21 cellular contexts compared by ENCODE assay signal in genomic region chr11:101617735-101618332, GRCh38. TPM values are rescaled to one million over a fixed set of nuclear protein-coding genes. Genes with fewer than 3 reads are reported as not detected.
A peak's percentile ranks its signal among the peaks of the same experiment; 100 is the strongest.
DNase-seq lines count a peak whose midpoint lies in the region; ATAC-seq and TF ChIP-seq lines count a peak whose summit lies in the region.
"Had no signal": no experiment of that assay in that cellular context is flagged by ENCODE, and none has a peak within 500 bp of the region (broad histone marks: within the 10 kb centered on the region; RNA-seq: fewer than 3 reads in every experiment).

No MANE protein-coding gene starts in this region.

- peak overlapping the region; percentile 37 for H3K4me2 ChIP-seq in mammary epithelial cell (ENCODE audit: insufficient read depth, low read depth, low read length)

- CTCF ChIA-PET in MCF 10A (lab: Yijun Ruan, JAX) (no interaction called here), mammary epithelial cell (lab: Charles Lee; ENCODE audit: low non-redundant PET) (interaction anchor here (0.5 to 0.6 kb wide), 2 partner anchors 143 to 243 kb away, joined by 3 to 27 read pairs; no protein-coding TSS in a partner anchor)

- no peaks in the 10 kb centered on the region for H3K36me3 ChIP-seq in breast epithelium
- no peaks in the 10 kb centered on the region for H3K36me3 ChIP-seq in mammary epithelial cell (ENCODE audit: insufficient read depth, low read length)
- H3K36me3 ChIP-seq in kidney epithelial cell (ENCODE audit: control insufficient read depth, insufficient read depth, low read length), result no peaks in the 10 kb centered on the region
- H3K36me3 ChIP-seq: MG63, transverse colon had no signal

- no peaks in the 10 kb centered on the region for H3K79me2 ChIP-seq in mammary epithelial cell (ENCODE audit: insufficient read depth, low read length)

- H3K27ac ChIP-seq in breast epithelium, result no peak overlapping the region
- peak overlapping the region; percentile 92 for H3K27ac ChIP-seq in mammary epithelial cell (ENCODE audit: insufficient read depth, low read depth, low read length)
- H3K27ac ChIP-seq: psoas muscle, transverse colon had no signal

- no peaks in the 10 kb centered on the region for H4K20me1 ChIP-seq in mammary epithelial cell (ENCODE audit: insufficient read depth, low read length)

- DNase-seq in MCF 10A (ENCODE audit: unreplicated experiment) (peak; percentile 43), breast epithelium (ENCODE audit: low spot score in 2 of 2) (no peak), mammary epithelial cell (peak; percentile 85), kidney epithelial cell (ENCODE audit: low read depth) (peak; percentile 18), NCI-H526 treated with DMSO at 0.1 percent for 48 hours (lab: John Stamatoyannopoulos, UW) (no peak), NCI-H1417 treated with DMSO at 0.1 percent for 48 hours (lab: John Stamatoyannopoulos, UW) (no peak)
- DNase-seq in stimulated activated naive CD8-positive, alpha-beta T cell treated with anti-CD3 and anti-CD28 coated beads, Interleukin-15, amount 100 ng/mL, for 72 hours, result no peak
- DNase-seq: activated naive CD4-positive, alpha-beta T cell treated with anti-CD3 and anti-CD28 coated beads for 36 hours; CD4-positive, alpha-beta T cell; DMS79 treated with DMSO at 0.1 percent for 48 hours; erythroblast; kidney; MG63; NCI-H187 treated with DMSO at 0.1 percent for 48 hours; NCI-H524; psoas muscle; stimulated activated naive CD4-positive, alpha-beta T cell treated with Interleukin-2 at 50 U/mL for 16 hours; transverse colon had no signal

- no peaks in the 10 kb centered on the region for H3K9me3 Mint-ChIP-seq in MCF 10A (ENCODE audit: unreplicated experiment)
- H3K9me3 Mint-ChIP-seq in stimulated activated naive CD8-positive, alpha-beta T cell treated with anti-CD3 and anti-CD28 coated beads, Interleukin-15, amount 100 ng/mL, for 72 hours, result no peaks in the 10 kb centered on the region
- H3K9me3 Mint-ChIP-seq: activated naive CD4-positive, alpha-beta T cell treated with anti-CD3 and anti-CD28 coated beads for 36 hours; CD4-positive, alpha-beta T cell; T-helper 2 cell treated with Interferon-gamma antibody and Interleukin-4, amounts not matched to agents 5 μg/mL and 100 μg/mL, for 36 hours had no signal

- H3K4me3 Mint-ChIP-seq in MCF 10A (ENCODE audit: unreplicated experiment), result no peak overlapping the region
- H3K4me3 Mint-ChIP-seq in stimulated activated naive CD8-positive, alpha-beta T cell treated with anti-CD3 and anti-CD28 coated beads, Interleukin-15, amount 100 ng/mL, for 72 hours, result no peak overlapping the region
- H3K4me3 Mint-ChIP-seq: activated naive CD4-positive, alpha-beta T cell treated with anti-CD3 and anti-CD28 coated beads for 36 hours; CD4-positive, alpha-beta T cell; dendritic cell treated with granulocyte-macrophage colony-stimulating factor and Interleukin-4, amounts not matched to agents 40 ng/mL and 50 ng/mL, for 4 days; T-helper 2 cell treated with Interferon-gamma antibody and Interleukin-4, amounts not matched to agents 5 μg/mL and 100 μg/mL, for 36 hours had no signal

- H3K27me3 Mint-ChIP-seq in MCF 10A (ENCODE audit: insufficient read depth, unreplicated experiment), result no peaks in the 10 kb centered on the region
- no peaks in the 10 kb centered on the region for H3K27me3 Mint-ChIP-seq in stimulated activated naive CD8-positive, alpha-beta T cell treated with anti-CD3 and anti-CD28 coated beads, Interleukin-15, amount 100 ng/mL, for 72 hours
- H3K27me3 Mint-ChIP-seq: CD4-positive, alpha-beta T cell; dendritic cell treated with granulocyte-macrophage colony-stimulating factor and Interleukin-4, amounts not matched to agents 40 ng/mL and 50 ng/mL, for 4 days had no signal

- TF ChIP-seq POLR2A in breast epithelium (IDR thresholded peaks at IDR 0.05), result no peak

- dilution Hi-C loops in mammary epithelial cell (cut with HindIII; ENCODE audit: low sequenced_read_pairs), result no loop called here

- peak overlapping the region; percentile 60 for H3K9ac ChIP-seq in mammary epithelial cell (ENCODE audit: insufficient read depth, low read length)

- intact Hi-C loops in MCF 10A (cut with micrococcal nuclease) (no loop called here), breast epithelium (cut with DNase I; ENCODE audit: low total_unique reads) (no loop called here), mammary epithelial cell (cut with micrococcal nuclease) (loop anchor here (5.0 to 10.0 kb wide), 3 partner anchors 89 to 397 kb away; no protein-coding TSS in a partner anchor)

- no peak overlapping the region for H3K4me3 ChIP-seq in breast epithelium
- H3K4me3 ChIP-seq in mammary epithelial cell (replicated peaks in 1 of 3; ENCODE audit: insufficient read depth in 1 of 3, low read depth in 2 of 3, low read length in 3 of 3), result no peak overlapping the region
- no peak overlapping the region for H3K4me3 ChIP-seq in kidney epithelial cell (ENCODE audit: low read depth, low read length)
- H3K4me3 ChIP-seq: MG63, psoas muscle, transverse colon had no signal

- POLR2A ChIA-PET in MCF 10A (lab: Yijun Ruan, JAX), result interaction anchor here (0.7 to 1.1 kb wide), 2 partner anchors 10 to 67 kb away, joined by 3 read pairs; no protein-coding TSS in a partner anchor

- H3K27me3 ChIP-seq in breast epithelium (no peaks in the 10 kb centered on the region), mammary epithelial cell (ENCODE audit: insufficient read depth, low read length) (no peaks in the 10 kb centered on the region), kidney epithelial cell (ENCODE audit: control insufficient read depth, insufficient read depth, low read length) (no peaks in the 10 kb centered on the region)
- H3K27me3 ChIP-seq: MG63, transverse colon had no signal

- H3K27ac Mint-ChIP-seq in MCF 10A (ENCODE audit: low read depth, unreplicated experiment), result peak overlapping the region; percentile 70
- H3K27ac Mint-ChIP-seq in stimulated activated naive CD8-positive, alpha-beta T cell treated with anti-CD3 and anti-CD28 coated beads, Interleukin-15, amount 100 ng/mL, for 72 hours, result no peak overlapping the region
- H3K27ac Mint-ChIP-seq: activated naive CD4-positive, alpha-beta T cell treated with anti-CD3 and anti-CD28 coated beads for 36 hours; CD4-positive, alpha-beta T cell; dendritic cell treated with granulocyte-macrophage colony-stimulating factor and Interleukin-4, amounts not matched to agents 40 ng/mL and 50 ng/mL, for 4 days; T-helper 2 cell treated with Interferon-gamma antibody and Interleukin-4, amounts not matched to agents 5 μg/mL and 100 μg/mL, for 36 hours had no signal

- no peaks in the 10 kb centered on the region for H3K9me3 ChIP-seq in breast epithelium
- H3K9me3 ChIP-seq in mammary epithelial cell (replicated peaks; ENCODE audit: insufficient read depth, low read length), result no peaks in the 10 kb centered on the region
- H3K9me3 ChIP-seq: MG63, psoas muscle, transverse colon had no signal

- no TSS peak for BruUV-seq in MCF 10A (replicated peaks; lab: Mats Ljungman, UMichigan)
- BruUV-seq in mammary epithelial cell (replicated peaks; lab: Mats Ljungman, UMichigan), result no TSS peak

- no peaks in the 10 kb centered on the region for H3K36me3 Mint-ChIP-seq in MCF 10A (ENCODE audit: insufficient read depth, unreplicated experiment)

- no peak for ATAC-seq in HG02938 (IDR thresholded peaks at IDR 0.05; ENCODE audit: unreplicated experiment)
- no peak for ATAC-seq in stimulated activated naive CD8-positive, alpha-beta T cell treated with anti-CD3 and anti-CD28 coated beads, Interleukin-15, amount 100 ng/mL, for 72 hours
- ATAC-seq: psoas muscle had no signal

- no peak for TF ChIP-seq CTCF in MCF 10A (IDR thresholded peaks at IDR 0.05; ENCODE audit: unreplicated experiment)
- no peak for TF ChIP-seq CTCF in breast epithelium (IDR thresholded peaks at IDR 0.05)
- TF ChIP-seq CTCF in mammary epithelial cell (conservative IDR thresholded peaks at IDR 0.05 in 1 of 2, IDR thresholded peaks at IDR 0.05 in 1 of 2; ENCODE audit: extremely low read depth in 1 of 2, insufficient read depth in 1 of 2, low read depth in 1 of 2, low read length in 2 of 2), result no peak
- TF ChIP-seq CTCF in kidney epithelial cell (IDR thresholded peaks at IDR 0.05; ENCODE audit: insufficient read depth, low read length, poor library complexity, severe bottlenecking), result no peak

- H3K4me1 ChIP-seq in breast epithelium (no peaks in the 10 kb centered on the region), mammary epithelial cell (ENCODE audit: insufficient read depth, low read length) (peaks cover 22% of the 10 kb centered on the region)
- H3K4me1 ChIP-seq: psoas muscle, transverse colon had no signal

- in situ Hi-C loops in mammary epithelial cell (cut with MboI; ENCODE audit: low sequenced_read_pairs in 2 of 2), result no loop called here

- H2AFZ ChIP-seq in mammary epithelial cell (ENCODE audit: low read depth, low read length), result peak overlapping the region; percentile 47

- H3K4me1 Mint-ChIP-seq in MCF 10A (ENCODE audit: insufficient read depth, unreplicated experiment), result peaks cover 18% of the 10 kb centered on the region
- H3K4me1 Mint-ChIP-seq in stimulated activated naive CD8-positive, alpha-beta T cell treated with anti-CD3 and anti-CD28 coated beads, Interleukin-15, amount 100 ng/mL, for 72 hours, result no peaks in the 10 kb centered on the region

- 35% methylated on average over 6 of the region's 6 CpGs for WGBS in mammary epithelial cell (ENCODE audit: low coverage, missing lambda C conversion rate)

RNA-seq across cellular contexts. Expression of gene TRPC6, which starts 34.0 kb away (rescaled TPM):
- not detected in 2 replicates for total RNA-seq in MCF 10A (2022)
- 10 to 100 TPM in 1 of 3 donors, 1 to 10 TPM in 2; 4.3 to 10.7 (median 6.2) TPM for total RNA-seq in breast epithelium
- 1 to 10 TPM in 1 of 2 donors, under 1 TPM in 1; 0.16 to 1.5 TPM for total RNA-seq in mammary epithelial cell
- not detected for polyA plus RNA-seq in mammary epithelial cell
- not detected for polyA minus RNA-seq in mammary epithelial cell
- not detected in 2 replicates for total RNA-seq in kidney epithelial cell
- total RNA-seq: activated naive CD4-positive, alpha-beta T cell treated with anti-CD3 and anti-CD28 coated beads for 36 hours; CD4-positive, alpha-beta T cell had no signal

Comparison
In these comparisons a context has a peak if more than half of its experiments do, and no peak if none do; other contexts are left out.
1. DNase-seq: peak in MCF 10A (single experiment), mammary epithelial cell (single experiment) and kidney epithelial cell (single experiment); none in breast epithelium (0 of 2), NCI-H526 treated with DMSO at 0.1 percent for 48 hours (single experiment), NCI-H1417 treated with DMSO at 0.1 percent for 48 hours (single experiment) and stimulated activated naive CD8-positive, alpha-beta T cell treated with anti-CD3 and anti-CD28 coated beads, Interleukin-15, amount 100 ng/mL, for 72 hours (0 of 2).